Comparison of ENCODE assay signal across 15 cellular contexts in genomic region chr22:19108807-19109197, GRCh38. TPM values are rescaled to one million over a fixed set of nuclear protein-coding genes. Genes with fewer than 3 reads are reported as not detected.
DNase-seq lines count a peak whose midpoint lies in the region; ATAC-seq and TF ChIP-seq lines count a peak whose summit lies in the region.
"Had no signal": no experiment of that assay in that cellular context is flagged by ENCODE, and none has a peak within 500 bp of the region (broad histone marks: within the 10 kb centered on the region; RNA-seq: fewer than 3 reads in every experiment).

No MANE protein-coding gene starts in this region.

- H3K9me3 ChIP-seq in right atrium auricular region = no peaks in the 10 kb centered on the region
- no peaks in the 10 kb centered on the region for H3K9me3 ChIP-seq in liver (ENCODE audit: control insufficient read depth in 4 of 4, low read length in 3 of 4)
- H3K9me3 ChIP-seq in vagina = no peaks in the 10 kb centered on the region
- H3K9me3 ChIP-seq: thoracic aorta had no signal

- H3K9me3 Mint-ChIP-seq in activated naive CD8-positive, alpha-beta T cell treated with anti-CD3 and anti-CD28 coated beads, Interleukin-2, amount 50 U/mL, for 24 hours = no peaks in the 10 kb centered on the region

- no peaks in the 10 kb centered on the region for H3K36me3 Mint-ChIP-seq in activated naive CD8-positive, alpha-beta T cell treated with anti-CD3 and anti-CD28 coated beads, Interleukin-2, amount 50 U/mL, for 24 hours (ENCODE audit: low read depth)

- no peaks in the 10 kb centered on the region for H3K27me3 Mint-ChIP-seq in activated naive CD8-positive, alpha-beta T cell treated with anti-CD3 and anti-CD28 coated beads, Interleukin-2, amount 50 U/mL, for 24 hours

- H3K9ac ChIP-seq in liver (ENCODE audit: low read depth in 1 of 2, low read length in 2 of 2) = no peak overlapping the region

- H3K4me1 Mint-ChIP-seq in activated naive CD8-positive, alpha-beta T cell treated with anti-CD3 and anti-CD28 coated beads, Interleukin-2, amount 50 U/mL, for 24 hours = peaks cover 68% of the 10 kb centered on the region

- H3K27ac Mint-ChIP-seq in activated naive CD8-positive, alpha-beta T cell treated with anti-CD3 and anti-CD28 coated beads, Interleukin-2, amount 50 U/mL, for 24 hours = peak overlapping the region; percentile 76

- H3K4me1 ChIP-seq in right atrium auricular region (peaks cover 0 to 54% of the 10 kb centered on the region in 2 donors), liver (ENCODE audit: control insufficient read depth in 4 of 4, insufficient read depth in 4 of 4, low read length in 3 of 4) (peaks cover 9 to 28% (median 23%) of the 10 kb centered on the region in 4 donors), vagina (peaks cover 77% of the 10 kb centered on the region)

- no peak for TF ChIP-seq RAD21 in liver (IDR thresholded peaks at IDR 0.05)

- no peak for TF ChIP-seq POLR2A in vagina (IDR thresholded peaks at IDR 0.05)

- TF ChIP-seq CTCF in right atrium auricular region (IDR thresholded peaks at IDR 0.05) (no peak), liver (IDR thresholded peaks at IDR 0.05; ENCODE audit: low read depth, low read length, missing input control) (no peak), vagina (IDR thresholded peaks at IDR 0.05) (no peak)

- no peaks in the 10 kb centered on the region for H3K36me3 ChIP-seq in right atrium auricular region
- peaks cover 0 to 2% (median 0%) of the 10 kb centered on the region in 4 donors for H3K36me3 ChIP-seq in liver (ENCODE audit: control insufficient read depth in 4 of 4, insufficient read depth in 3 of 4, low read depth in 1 of 4, low read length in 3 of 4)
- H3K36me3 ChIP-seq in vagina = no peaks in the 10 kb centered on the region
- H3K36me3 ChIP-seq: thoracic aorta had no signal

- WGBS in liver = 77% methylated on average over 3 of the region's 3 CpGs

- ATAC-seq in activated naive CD8-positive, alpha-beta T cell treated with anti-CD3 and anti-CD28 coated beads, Interleukin-2, amount 50 U/mL, for 24 hours = no peak
- ATAC-seq in HG03442 (IDR thresholded peaks at IDR 0.05; ENCODE audit: unreplicated experiment) = no peak
- no peak for ATAC-seq in HG03108 (IDR thresholded peaks at IDR 0.05; ENCODE audit: unreplicated experiment)
- ATAC-seq: Panc1 had no signal

- intact Hi-C loops in cardiac septum (cut with DNase I) (no loop called here), vagina (cut with DNase I) (no loop called here)

- no peaks in the 10 kb centered on the region for H3K27me3 ChIP-seq in right atrium auricular region
- no peaks in the 10 kb centered on the region for H3K27me3 ChIP-seq in liver (ENCODE audit: control insufficient read depth in 4 of 4, insufficient read depth in 4 of 4, low read length in 3 of 4)
- no peaks in the 10 kb centered on the region for H3K27me3 ChIP-seq in vagina

- no peak overlapping the region for H3K4me3 ChIP-seq in right atrium auricular region
- H3K4me3 ChIP-seq in liver (ENCODE audit: low read depth in 1 of 3, low read length in 3 of 3) = no peak overlapping the region
- no peak overlapping the region for H3K4me3 ChIP-seq in vagina

- DNase-seq in cardiac septum (ENCODE audit: low spot score) (peak; percentile 51), right atrium auricular region (ENCODE audit: low spot score) (no peak), vagina (ENCODE audit: extremely low spot score in 2 of 2) (no peak), NCI-H510A (lab: John Stamatoyannopoulos, UW) (no peak)
- DNase-seq in activated naive CD8-positive, alpha-beta T cell treated with anti-CD3 and anti-CD28 coated beads, Interleukin-2, amount 50 U/mL, for 24 hours = no peak
- DNase-seq: left ventricle myocardium superior, NCI-H2107 had no signal

- H3K27ac ChIP-seq in right atrium auricular region = no peak overlapping the region
- peak overlapping the region; percentile 79 to 80 for H3K27ac ChIP-seq in liver (ENCODE audit: low read depth in 1 of 2, low read length in 2 of 2)
- H3K27ac ChIP-seq in vagina = peak overlapping the region; percentile 63

- no peak overlapping the region for H3K4me3 Mint-ChIP-seq in activated naive CD8-positive, alpha-beta T cell treated with anti-CD3 and anti-CD28 coated beads, Interleukin-2, amount 50 U/mL, for 24 hours

TF ChIP-seq in liver, 16 proteins besides CTCF, POLR2A, EP300 and RAD21:
- TF ChIP-seq EGR1 (IDR thresholded peaks at IDR 0.05; ENCODE audit: low read depth in 2 of 2) (no peak), TAF1 (conservative IDR thresholded peaks at IDR 0.05) (no peak), YY1 (IDR thresholded peaks at IDR 0.05) (no peak), HNF4G (IDR thresholded peaks at IDR 0.05) (no peak), NR2F2 (IDR thresholded peaks at IDR 0.05) (no peak), FOXA1 (IDR thresholded peaks at IDR 0.05) (no peak), FOXA2 (IDR thresholded peaks at IDR 0.05) (no peak), MAX (IDR thresholded peaks at IDR 0.05) (no peak), ATF3 (IDR thresholded peaks at IDR 0.05) (no peak), GABPA (IDR thresholded peaks at IDR 0.05 in 1 of 2, conservative IDR thresholded peaks at IDR 0.05 in 1 of 2) (no peak), JUND (IDR thresholded peaks at IDR 0.05) (no peak), ZBTB33 (IDR thresholded peaks at IDR 0.05) (no peak), RXRA (IDR thresholded peaks at IDR 0.05) (no peak), HNF4A (conservative IDR thresholded peaks at IDR 0.05) (no peak), SP1 (IDR thresholded peaks at IDR 0.05) (no peak)

RNA-seq across cellular contexts. Expression of gene DGCR2, which starts 13.4 kb away (rescaled TPM):
- 35.2 TPM for total RNA-seq in cardiac septum
- 10 to 100 TPM; 32.8 to 48.1 TPM for total RNA-seq in right atrium auricular region
- total RNA-seq in liver = 10 to 100 TPM; 21.3 to 30.0 TPM
- polyA plus RNA-seq in liver = 10 to 100 TPM; 11.2 to 20.9 TPM
- total RNA-seq in vagina = 66.3 TPM

RNA-seq across cellular contexts. Expression of gene TSSK2, which starts 22.3 kb away (rescaled TPM):
- total RNA-seq in cardiac septum (not detected), right atrium auricular region (not detected), liver (under 1 TPM in 1 of 2 donors, not detected in 1; 0.08 TPM), vagina (not detected)
- not detected for polyA plus RNA-seq in liver
- total RNA-seq: dermis microvascular lymphatic vessel endothelial cell, glomerular endothelial cell, left ventricle myocardium superior, pulmonary artery endothelial cell, thoracic aorta had no signal

RNA-seq across cellular contexts. Expression of gene ESS2, which starts 35.6 kb away (rescaled TPM):
- 11.0 TPM for total RNA-seq in cardiac septum
- 10 to 100 TPM in 1 of 2 donors, 1 to 10 TPM in 1; 8.5 to 12.0 TPM for total RNA-seq in right atrium auricular region
- total RNA-seq in liver = 1 to 10 TPM; 2.2 to 5.6 TPM
- 1 to 10 TPM; 2.8 to 5.7 TPM for polyA plus RNA-seq in liver
- 13.8 TPM for total RNA-seq in vagina

RNA-seq across cellular contexts. Expression of gene GSC2, which starts 41.3 kb away (rescaled TPM):
- total RNA-seq in cardiac septum (not detected), right atrium auricular region (not detected), liver (not detected), vagina (not detected)
- polyA plus RNA-seq in liver = not detected
- total RNA-seq: dermis microvascular lymphatic vessel endothelial cell, glomerular endothelial cell, left ventricle myocardium superior, thoracic aorta had no signal

Comparison
In these comparisons a context has a peak if more than half of its experiments do, and no peak if none do; other contexts are left out.
1. H3K27ac ChIP-seq: peak in liver (2 of 2) and vagina (single experiment); none in right atrium auricular region (0 of 2).